9 cellular contexts compared by ENCODE assay signal in the genomic region with DNA sequence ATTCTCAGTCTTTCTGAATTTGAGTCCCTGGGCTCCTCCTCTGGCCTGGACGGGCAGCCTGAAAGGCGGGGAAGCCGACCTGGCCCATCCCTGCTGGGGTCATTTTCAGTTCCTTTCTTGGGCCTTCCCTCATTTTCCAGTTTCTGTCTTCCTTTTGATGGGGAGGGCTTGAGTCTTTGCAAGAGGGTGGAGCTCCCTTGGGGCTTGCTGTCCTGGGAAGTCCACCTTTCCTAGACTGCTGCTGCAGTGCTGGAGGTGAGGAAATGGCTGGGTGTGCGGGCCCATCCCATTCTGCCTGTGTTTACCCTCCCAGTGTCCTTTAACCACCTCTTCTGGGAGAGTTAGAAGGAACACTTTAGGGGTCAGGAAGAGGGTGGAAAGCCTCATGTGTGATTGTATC. TPM values are rescaled to one million over a fixed set of nuclear protein-coding genes. Genes with fewer than 3 reads are reported as not detected.
DNase-seq lines count a peak whose midpoint lies in the region; ATAC-seq, FAIRE-seq and TF ChIP-seq lines count a peak whose summit lies in the region.
"Had no signal": no experiment of that assay in that cellular context is flagged by ENCODE, and none has a peak within 500 bp of the region (broad histone marks: within the 10 kb centered on the region; RNA-seq: fewer than 3 reads in every experiment).

No MANE protein-coding gene starts in this region.

- peak overlapping the region; percentile 92 for H3K4me2 ChIP-seq in A549

- no peaks in the 10 kb centered on the region for H3K9me3 Mint-ChIP-seq in activated naive CD4-positive, alpha-beta T cell treated with anti-CD3 and anti-CD28 coated beads, Interleukin-2, amount 50 U/mL, for 72 hours

- peak overlapping the region; percentile 97 to 98 for H3K9ac ChIP-seq in duodenal mucosa (ENCODE audit: low read depth in 1 of 2, low read length in 2 of 2)

- TF ChIP-seq EP300 in A549 (IDR thresholded peaks at IDR 0.05), result no peak

- H3K36me3 Mint-ChIP-seq in activated naive CD4-positive, alpha-beta T cell treated with anti-CD3 and anti-CD28 coated beads, Interleukin-2, amount 50 U/mL, for 72 hours, result no peaks in the 10 kb centered on the region

- FAIRE-seq in A549 (lab: Jason Lieb, UNC) (no peak), GM19239 (lab: Jason Lieb, UNC) (no peak)

- ATAC-seq in A549, result peak; percentile 22 to 61; a peak in 4 of 6 replicates
- no peak for ATAC-seq in HG03521 (IDR thresholded peaks at IDR 0.05; ENCODE audit: unreplicated experiment)
- ATAC-seq in GM21390 (IDR thresholded peaks at IDR 0.05; ENCODE audit: unreplicated experiment), result no peak
- ATAC-seq in activated naive CD4-positive, alpha-beta T cell treated with anti-CD3 and anti-CD28 coated beads, Interleukin-2, amount 50 U/mL, for 72 hours, result no peak

- TF ChIP-seq POLR2A in A549 (IDR thresholded peaks at IDR 0.05; ENCODE audit: low read length), result no peak

- WGBS in A549 (ENCODE audit: missing lambda C conversion rate), result 7% methylated on average over 4 of the region's 4 CpGs

- H3K27ac ChIP-seq in A549 (peak overlapping the region; percentile 90 to 100), duodenal mucosa (ENCODE audit: low read depth, low read length) (peak overlapping the region; percentile 97), muscle layer of duodenum (ENCODE audit: low read length) (peak overlapping the region; percentile 84)
- H3K27ac ChIP-seq: SJCRH30 had no signal

- H3K27ac Mint-ChIP-seq in activated naive CD4-positive, alpha-beta T cell treated with anti-CD3 and anti-CD28 coated beads, Interleukin-2, amount 50 U/mL, for 72 hours, result no peak overlapping the region

- peaks cover 0 to 9% of the 10 kb centered on the region in 2 donors for H3K36me3 ChIP-seq in duodenal mucosa (ENCODE audit: control insufficient read depth in 1 of 2, insufficient read depth in 2 of 2, low read length in 2 of 2)
- H3K36me3 ChIP-seq in muscle layer of duodenum (ENCODE audit: control insufficient read depth in 1 of 2, insufficient read depth in 2 of 2, low read length in 2 of 2), result no peaks in the 10 kb centered on the region
- H3K36me3 ChIP-seq: SJCRH30 had no signal

- CTCF ChIA-PET in A549 (lab: Yijun Ruan, JAX), result interaction anchor here (1.0 to 2.2 kb wide), 8 partner anchors 13 to 44 kb away, joined by 3 to 25 read pairs (median 6); no protein-coding TSS in a partner anchor

- TF ChIP-seq CTCF in A549 (IDR thresholded peaks at IDR 0.05), result no peak

- H3K4me3 ChIP-seq in A549 (peak overlapping the region; percentile 82), duodenal mucosa (ENCODE audit: low read depth in 1 of 2, low read length in 2 of 2) (peak overlapping the region; percentile 84 to 92), muscle layer of duodenum (ENCODE audit: low read depth in 1 of 2, low read length in 2 of 2) (peak overlapping the region; percentile 61 to 66)

- H3K9me3 ChIP-seq in A549 (no peaks in the 10 kb centered on the region), duodenal mucosa (ENCODE audit: control insufficient read depth in 1 of 2, low read length in 2 of 2) (no peaks in the 10 kb centered on the region), muscle layer of duodenum (ENCODE audit: control insufficient read depth in 1 of 2, low read length in 2 of 2) (no peaks in the 10 kb centered on the region)
- H3K9me3 ChIP-seq: SJCRH30 had no signal

- TF ChIP-seq RAD21 in A549 (conservative IDR thresholded peaks at IDR 0.05 in 1 of 2, IDR thresholded peaks at IDR 0.05 in 1 of 2), result no peak

- POLR2A ChIA-PET in A549 (lab: Yijun Ruan, JAX), result interaction anchor here (1.3 kb wide), 1 partner anchor 15 kb away, joined by 3 read pairs; no protein-coding TSS in a partner anchor

- DNase-seq in A549 (ENCODE audit: low read depth in 1 of 2, low spot score in 1 of 2) (no peak), HuH-7 (ENCODE audit: low spot score) (peak; percentile 75), GM19239 (ENCODE audit: insufficient read length, low spot score) (no peak)
- no peak for DNase-seq in activated naive CD4-positive, alpha-beta T cell treated with anti-CD3 and anti-CD28 coated beads, Interleukin-2, amount 50 U/mL, for 72 hours (ENCODE audit: low spot score in 2 of 2)

- no peaks in the 10 kb centered on the region for H3K27me3 ChIP-seq in duodenal mucosa (ENCODE audit: control insufficient read depth in 1 of 2, insufficient read depth in 2 of 2, low read length in 2 of 2)
- H3K27me3 ChIP-seq in muscle layer of duodenum (ENCODE audit: low read depth, low read length), result no peaks in the 10 kb centered on the region
- H3K27me3 ChIP-seq: SJCRH30 had no signal

- H3K4me1 ChIP-seq in A549, result peaks cover 34% of the 10 kb centered on the region
- H3K4me1 ChIP-seq in duodenal mucosa (ENCODE audit: control insufficient read depth in 1 of 2, insufficient read depth in 2 of 2, low read length in 2 of 2), result peaks cover 34 to 39% of the 10 kb centered on the region in 2 donors
- H3K4me1 ChIP-seq in muscle layer of duodenum (ENCODE audit: control insufficient read depth in 1 of 2, insufficient read depth in 2 of 2, low read length in 2 of 2), result peaks cover 0 to 18% of the 10 kb centered on the region in 2 donors

TF ChIP-seq in A549, 52 proteins besides CTCF, POLR2A, EP300 and RAD21:
- no peak for TF ChIP-seq BHLHE40 (IDR thresholded peaks at IDR 0.05; ENCODE audit: low read depth, low read length)
- TF ChIP-seq PBX3 (IDR thresholded peaks at IDR 0.05), result no peak
- TF ChIP-seq USF2 (IDR thresholded peaks at IDR 0.05), result no peak
- TF ChIP-seq CBX2 (IDR thresholded peaks at IDR 0.05; ENCODE audit: borderline replicate concordance, low read depth), result no peak
- TF ChIP-seq ESRRA (IDR thresholded peaks at IDR 0.05; ENCODE audit: borderline replicate concordance, low read length), result no peak
- no peak for TF ChIP-seq HEYL (CRISPR knock-in tag; IDR thresholded peaks at IDR 0.05)
- TF ChIP-seq CHD4 (IDR thresholded peaks at IDR 0.05; ENCODE audit: borderline replicate concordance), result no peak
- TF ChIP-seq TP53 (CRISPR knock-in tag; IDR thresholded peaks at IDR 0.05), result no peak
- no peak for TF ChIP-seq HOXB13 (CRISPR knock-in tag; IDR thresholded peaks at IDR 0.05; ENCODE audit: low read depth)
- TF ChIP-seq PHF8 (IDR thresholded peaks at IDR 0.05; ENCODE audit: borderline replicate concordance, low read depth), result no peak

RNA-seq across cellular contexts. Expression of gene SYNC, which starts 40.4 kb away (rescaled TPM):
- 5.5 and 7.7 TPM in 2 replicates for polyA plus RNA-seq in A549 (2011; rRNA removed)
- polyA plus RNA-seq in A549 (2012; cell fraction: cytosol; rRNA removed), result 2.8 TPM in 2 replicates
- polyA plus RNA-seq in A549 (2012; cell fraction: nucleus; rRNA removed), result 1.5 and 4.2 TPM in 2 replicates
- polyA plus RNA-seq in A549 (2017; fragmentation: RNase III; extraction: RNeasy Plus Mini Kit Qiagen cat#74134 plus additional on column Dnase treatment), result 10.0 to 12.0 TPM (median 11.6 TPM) in 3 replicates
- 4.1 and 5.0 TPM in 2 replicates for polyA minus RNA-seq in A549 (2011; rRNA and poly(A)+ RNA removed)
- not detected for total RNA-seq in activated naive CD4-positive, alpha-beta T cell treated with anti-CD3 and anti-CD28 coated beads, Interleukin-2, amount 50 U/mL, for 72 hours

Comparison
In these comparisons a context has a peak if more than half of its experiments do, and no peak if none do; other contexts are left out.
1. ATAC-seq: peak in A549 (2 of 2); none in HG03521 (single experiment), GM21390 (single experiment) and activated naive CD4-positive, alpha-beta T cell treated with anti-CD3 and anti-CD28 coated beads, Interleukin-2, amount 50 U/mL, for 72 hours (0 of 2).
2. Peak in every context shown above with its lines, with median percentiles within 50 percentile points of each other: H3K27ac ChIP-seq and H3K4me3 ChIP-seq.